In the genomic region with DNA sequence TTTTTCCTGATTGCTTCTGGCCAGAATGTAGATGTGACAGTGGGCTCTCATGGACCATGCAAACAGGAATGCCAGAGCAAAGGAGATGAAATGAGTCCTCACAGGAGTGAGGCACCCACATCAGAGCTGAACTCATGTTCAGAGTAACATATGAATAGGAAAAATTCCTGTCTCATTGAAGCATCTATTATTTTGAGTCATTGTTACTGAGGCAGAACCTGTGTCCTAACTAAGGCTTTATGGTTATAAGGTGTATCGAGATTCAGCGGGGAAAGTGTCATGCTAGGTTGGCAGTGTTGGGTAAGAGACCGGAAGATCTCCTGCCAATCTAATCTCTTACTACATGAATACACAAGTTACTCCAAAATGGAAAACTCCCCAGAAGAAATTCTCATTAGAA, we compare ENCODE assay signal across 23 cellular contexts.
"Had no signal": no experiment of that assay in that cellular context is flagged by ENCODE, and none has a peak within 500 bp of the region (broad histone marks: within the 10 kb centered on the region; RNA-seq: fewer than 3 reads in every experiment).

No MANE protein-coding gene starts in this region.

- H3K27ac ChIP-seq: SJSA1, SK-N-MC had no signal

- H3K4me1 ChIP-seq: SJSA1 had no signal

- H3K36me3 ChIP-seq: MG63, SJSA1 had no signal

- H3K9me3 ChIP-seq: MG63, SJSA1 had no signal

- H3K27me3 ChIP-seq: MG63, SJSA1 had no signal

- H3K4me3 ChIP-seq: MG63, SJSA1, SK-N-MC had no signal

- DNase-seq: IMR-90, Karpas-422, KG1, MG63, NCI-H1092 treated with DMSO at 0.1 percent for 48 hours, NCI-H1436, NCI-H187, NCI-H2029, NCI-H2081 treated with DMSO at 0.1 percent for 48 hours, NCI-H2171, NCI-H226, NCI-H446, NCI-H510A, NCI-H524 treated with DMSO at 0.1 percent for 48 hours, NCI-H69, NCI-H774, Right ventricle myocardium superior, RPMI8226, SIG-M5 had no signal

- FAIRE-seq: HepG2, RCC 7860 had no signal
